ENCODE assay signal across 13 cellular contexts in genomic region chr5:67065697-67066096, GRCh38.
"Had no signal": no experiment of that assay in that cellular context is flagged by ENCODE, and none has a peak within 500 bp of the region (broad histone marks: within the 10 kb centered on the region; RNA-seq: fewer than 3 reads in every experiment).

No MANE protein-coding gene starts in this region.

- ATAC-seq: stimulated activated naive B cell treated with anti-CD40 and anti-IgM and Interleukin-4, amounts not matched to agents 10 μg/mL and 1 μg/mL and 100 μg/mL, for 72 hours had no signal

- H3K4me3 ChIP-seq: dorsolateral prefrontal cortex, esophagus muscularis mucosa, left ventricle myocardium inferior, transverse colon had no signal

- H3K4me1 ChIP-seq: transverse colon had no signal

- H3K27ac Mint-ChIP-seq: activated naive CD4-positive, alpha-beta T cell treated with anti-CD3 and anti-CD28 coated beads, Interleukin-2, amount 10 ng/mL, durations not matched to agents 7 days and 5 days; memory B cell; natural killer cell treated with Interleukin-12 subunit alpha and Interleukin-12 subunit beta and Interleukin-15 and Interleukin-18, amount 100 ng/mL, for 72 hours; stimulated activated naive B cell treated with anti-CD40 and anti-IgM and Interleukin-4, amounts not matched to agents 10 μg/mL and 1 μg/mL and 100 μg/mL, for 72 hours had no signal

- H3K27me3 Mint-ChIP-seq: activated naive CD4-positive, alpha-beta T cell treated with anti-CD3 and anti-CD28 coated beads, Interleukin-2, amount 10 ng/mL, durations not matched to agents 7 days and 5 days; memory B cell; stimulated activated naive B cell treated with anti-CD40 and anti-IgM and Interleukin-4, amounts not matched to agents 10 μg/mL and 1 μg/mL and 100 μg/mL, for 72 hours had no signal

- H3K27me3 ChIP-seq: dorsolateral prefrontal cortex, esophagus muscularis mucosa, transverse colon had no signal

- H3K4me1 Mint-ChIP-seq: stimulated activated naive B cell treated with anti-CD40 and anti-IgM and Interleukin-4, amounts not matched to agents 10 μg/mL and 1 μg/mL and 100 μg/mL, for 72 hours had no signal

- H3K4me3 Mint-ChIP-seq: activated naive CD4-positive, alpha-beta T cell treated with anti-CD3 and anti-CD28 coated beads, Interleukin-2, amount 10 ng/mL, durations not matched to agents 7 days and 5 days; memory B cell; natural killer cell treated with Interleukin-12 subunit alpha and Interleukin-12 subunit beta and Interleukin-15 and Interleukin-18, amount 100 ng/mL, for 72 hours; stimulated activated naive B cell treated with anti-CD40 and anti-IgM and Interleukin-4, amounts not matched to agents 10 μg/mL and 1 μg/mL and 100 μg/mL, for 72 hours had no signal

- DNase-seq: activated CD8-positive, alpha-beta memory T cell treated with anti-CD3 and anti-CD28 coated beads, Interleukin-2, amount 50 U/mL, for 48 hours; activated naive CD4-positive, alpha-beta T cell treated with anti-CD3 and anti-CD28 coated beads, Interleukin-2, amount 10 ng/mL, durations not matched to agents 7 days and 5 days; dorsolateral prefrontal cortex; kidney; left ventricle myocardium inferior; posterior cingulate gyrus; stimulated activated naive B cell treated with anti-CD40 and anti-IgM and Interleukin-4, amounts not matched to agents 10 μg/mL and 1 μg/mL and 100 μg/mL, for 72 hours; T1000; transverse colon had no signal

- H3K27ac ChIP-seq: esophagus muscularis mucosa, left ventricle myocardium inferior, transverse colon had no signal

- H3K36me3 ChIP-seq: esophagus muscularis mucosa, left ventricle myocardium inferior, transverse colon had no signal

- H3K9me3 ChIP-seq: esophagus muscularis mucosa, left ventricle myocardium inferior, transverse colon had no signal

- H3K9me3 Mint-ChIP-seq: activated naive CD4-positive, alpha-beta T cell treated with anti-CD3 and anti-CD28 coated beads, Interleukin-2, amount 10 ng/mL, durations not matched to agents 7 days and 5 days; activated T-helper 2 cell treated with anti-CD3 and anti-CD28 coated beads, Interferon-gamma antibody, Interleukin-2, Interleukin-4, amounts not matched to agents 10 μg/mL and 5 μg/mL and 100 μg/mL, durations not matched to agents 14 hours and 24 hours and 36 hours; memory B cell; natural killer cell treated with Interleukin-12 subunit alpha and Interleukin-12 subunit beta and Interleukin-15 and Interleukin-18, amount 100 ng/mL, for 72 hours had no signal
